ENCODE assay signal across 1 cellular context in genomic region chr15:70049115-70049514, GRCh38.
TF ChIP-seq lines count a peak whose summit lies in the region.

No MANE protein-coding gene starts in this region.

TF ChIP-seq in K562, 482 proteins besides CTCF, POLR2A, EP300 and RAD21:
- TF ChIP-seq ZNF740 (CRISPR knock-in tag; IDR thresholded peaks at IDR 0.05) = no peak
- no peak for TF ChIP-seq ZNF740 (tag; IDR thresholded peaks at IDR 0.05)
- no peak for TF ChIP-seq CLOCK (CRISPR knock-in tag; IDR thresholded peaks at IDR 0.05; ENCODE audit: borderline replicate concordance)
- TF ChIP-seq POLR2AphosphoS5 (IDR thresholded peaks at IDR 0.05; ENCODE audit: control insufficient read depth, insufficient read depth, low read depth, low read length) = no peak
- TF ChIP-seq MCM2 (IDR thresholded peaks at IDR 0.05; ENCODE audit: low read depth) = no peak
